30 cellular contexts compared by ENCODE assay signal in genomic region chr13:51837016-51837415, GRCh38. TPM values are rescaled to one million over a fixed set of nuclear protein-coding genes. Genes with fewer than 3 reads are reported as not detected.
A peak's percentile ranks its signal among the peaks of the same experiment; 100 is the strongest.
DNase-seq lines count a peak whose midpoint lies in the region; ATAC-seq and TF ChIP-seq lines count a peak whose summit lies in the region.
"Had no signal": no experiment of that assay in that cellular context is flagged by ENCODE, and none has a peak within 500 bp of the region (broad histone marks: within the 10 kb centered on the region; RNA-seq: fewer than 3 reads in every experiment).

No MANE protein-coding gene starts in this region.

- 97% methylated on average over 3 of the region's 3 CpGs for WGBS in mesenchymal stem cell
- WGBS in mammary epithelial cell (ENCODE audit: low coverage, missing lambda C conversion rate): 75% methylated on average over 3 of the region's 3 CpGs

- H2BK15ac ChIP-seq in mesenchymal stem cell (ENCODE audit: low read depth, poor library complexity, severe bottlenecking): no peak overlapping the region

- TF ChIP-seq CTCF in mammary epithelial cell (conservative IDR thresholded peaks at IDR 0.05 in 1 of 2, IDR thresholded peaks at IDR 0.05 in 1 of 2; ENCODE audit: extremely low read depth in 1 of 2, insufficient read depth in 1 of 2, low read depth in 1 of 2, low read length in 2 of 2): no peak

- dilution Hi-C loops in mammary epithelial cell (cut with HindIII; ENCODE audit: low sequenced_read_pairs): no loop called here

- no peak overlapping the region for H3K14ac ChIP-seq in mesenchymal stem cell (ENCODE audit: low read length in 2 of 2)

- H3K4me1 ChIP-seq in SJSA1 (replicated peaks) (peaks cover 57% of the 10 kb centered on the region), mesenchymal stem cell (ENCODE audit: control insufficient read depth, insufficient read depth, low read depth, low read length) (peaks cover 5% of the 10 kb centered on the region), mammary epithelial cell (ENCODE audit: insufficient read depth, low read length) (no peaks in the 10 kb centered on the region)
- H3K4me1 ChIP-seq: BE2C had no signal

- peak overlapping the region; percentile 52 for H3K27ac Mint-ChIP-seq in activated CD4-positive, alpha-beta T cell treated with anti-CD3 and anti-CD28 coated beads, Interleukin-2, amount 10 ng/mL, durations not matched to agents 7 days and 5 days
- peak overlapping the region; percentile 2 for H3K27ac Mint-ChIP-seq in stimulated activated effector memory CD8-positive, alpha-beta T cell treated with anti-CD3 and anti-CD28 coated beads, Interleukin-12 subunit alpha, Interleukin-12 subunit beta, amount 100 ng/mL, for 72 hours

- peaks cover 4% of the 10 kb centered on the region for H3K27me3 Mint-ChIP-seq in activated CD4-positive, alpha-beta T cell treated with anti-CD3 and anti-CD28 coated beads, Interleukin-2, amount 10 ng/mL, durations not matched to agents 7 days and 5 days

- H3K4me2 ChIP-seq in mesenchymal stem cell (ENCODE audit: low read length, poor library complexity, severe bottlenecking) (no peak overlapping the region), mammary epithelial cell (ENCODE audit: insufficient read depth, low read depth, low read length) (no peak overlapping the region)

- H3K27ac ChIP-seq in SJSA1 (peak overlapping the region; percentile 83), mesenchymal stem cell (ENCODE audit: low read length, poor library complexity, severe bottlenecking) (no peak overlapping the region), mammary epithelial cell (ENCODE audit: insufficient read depth, low read depth, low read length) (no peak overlapping the region)

- no peaks in the 10 kb centered on the region for H3K36me3 ChIP-seq in SJSA1
- H3K36me3 ChIP-seq in mesenchymal stem cell (ENCODE audit: control insufficient read depth in 1 of 2, insufficient read depth in 2 of 2, low read depth in 1 of 2, low read length in 2 of 2): no peaks in the 10 kb centered on the region
- no peaks in the 10 kb centered on the region for H3K36me3 ChIP-seq in mammary epithelial cell (ENCODE audit: insufficient read depth, low read length)
- H3K36me3 ChIP-seq: BE2C had no signal

- no TSS peak for BruUV-seq in mammary epithelial cell (replicated peaks; lab: Mats Ljungman, UMichigan)

- peaks cover 39% of the 10 kb centered on the region for H3K4me1 Mint-ChIP-seq in activated CD4-positive, alpha-beta T cell treated with anti-CD3 and anti-CD28 coated beads, Interleukin-2, amount 10 ng/mL, durations not matched to agents 7 days and 5 days
- H3K4me1 Mint-ChIP-seq in stimulated activated effector memory CD8-positive, alpha-beta T cell treated with anti-CD3 and anti-CD28 coated beads, Interleukin-12 subunit alpha, Interleukin-12 subunit beta, amount 100 ng/mL, for 72 hours: peaks cover 9% of the 10 kb centered on the region

- ATAC-seq in stimulated activated effector memory CD8-positive, alpha-beta T cell treated with anti-CD3 and anti-CD28 coated beads, Interleukin-12 subunit alpha, Interleukin-12 subunit beta, amount 100 ng/mL, for 72 hours: no peak
- ATAC-seq in HG02588 (IDR thresholded peaks at IDR 0.05; ENCODE audit: unreplicated experiment) (no peak), GM19452 (IDR thresholded peaks at IDR 0.05; ENCODE audit: unreplicated experiment) (no peak)
- ATAC-seq: GM12878 had no signal

- no peak overlapping the region for H3K4me3 Mint-ChIP-seq in activated CD4-positive, alpha-beta T cell treated with anti-CD3 and anti-CD28 coated beads, Interleukin-2, amount 10 ng/mL, durations not matched to agents 7 days and 5 days
- no peak overlapping the region for H3K4me3 Mint-ChIP-seq in stimulated activated effector memory CD8-positive, alpha-beta T cell treated with anti-CD3 and anti-CD28 coated beads, Interleukin-12 subunit alpha, Interleukin-12 subunit beta, amount 100 ng/mL, for 72 hours
- H3K4me3 Mint-ChIP-seq: CD14-positive monocyte; CD8-positive, alpha-beta memory T cell had no signal

- H4K8ac ChIP-seq in mesenchymal stem cell (ENCODE audit: low read length): peak overlapping the region; percentile 39

- H3K36me3 Mint-ChIP-seq in activated CD4-positive, alpha-beta T cell treated with anti-CD3 and anti-CD28 coated beads, Interleukin-2, amount 10 ng/mL, durations not matched to agents 7 days and 5 days (ENCODE audit: low read depth): no peaks in the 10 kb centered on the region
- no peaks in the 10 kb centered on the region for H3K36me3 Mint-ChIP-seq in stimulated activated effector memory CD8-positive, alpha-beta T cell treated with anti-CD3 and anti-CD28 coated beads, Interleukin-12 subunit alpha, Interleukin-12 subunit beta, amount 100 ng/mL, for 72 hours
- H3K36me3 Mint-ChIP-seq: CD14-positive monocyte had no signal

- H3K27me3 ChIP-seq in SJSA1 (replicated peaks): no peaks in the 10 kb centered on the region
- peaks cover 26 to 54% of the 10 kb centered on the region in 2 experiments for H3K27me3 ChIP-seq in mesenchymal stem cell (ENCODE audit: control insufficient read depth in 1 of 2, insufficient read depth in 1 of 2, low read length in 2 of 2)
- H3K27me3 ChIP-seq in mammary epithelial cell (ENCODE audit: insufficient read depth, low read length): no peaks in the 10 kb centered on the region
- H3K27me3 ChIP-seq: BE2C had no signal

- no peak overlapping the region for H2BK12ac ChIP-seq in mesenchymal stem cell (ENCODE audit: low read length in 2 of 2)

- H2AK5ac ChIP-seq in mesenchymal stem cell (ENCODE audit: low read length, severe bottlenecking): no peak overlapping the region

- H4K20me1 ChIP-seq in mammary epithelial cell (ENCODE audit: insufficient read depth, low read length): no peaks in the 10 kb centered on the region

- no peaks in the 10 kb centered on the region for H3K79me2 ChIP-seq in mammary epithelial cell (ENCODE audit: insufficient read depth, low read length)

- no peak overlapping the region for H3K4ac ChIP-seq in mesenchymal stem cell (ENCODE audit: low read depth in 1 of 2, low read length in 2 of 2)

- no peak overlapping the region for H2BK120ac ChIP-seq in mesenchymal stem cell (ENCODE audit: low read depth, low read length)

- no peak overlapping the region for H2AFZ ChIP-seq in mesenchymal stem cell (ENCODE audit: low read depth, low read length)
- H2AFZ ChIP-seq in mammary epithelial cell (ENCODE audit: low read depth, low read length): no peak overlapping the region

- no peak overlapping the region for H4K91ac ChIP-seq in mesenchymal stem cell (ENCODE audit: low read length)

- H3K9me3 Mint-ChIP-seq in activated CD4-positive, alpha-beta T cell treated with anti-CD3 and anti-CD28 coated beads, Interleukin-2, amount 10 ng/mL, durations not matched to agents 7 days and 5 days: no peaks in the 10 kb centered on the region
- no peaks in the 10 kb centered on the region for H3K9me3 Mint-ChIP-seq in stimulated activated effector memory CD8-positive, alpha-beta T cell treated with anti-CD3 and anti-CD28 coated beads, Interleukin-12 subunit alpha, Interleukin-12 subunit beta, amount 100 ng/mL, for 72 hours
- H3K9me3 Mint-ChIP-seq: CD14-positive monocyte; CD8-positive, alpha-beta memory T cell had no signal

- H3K9ac ChIP-seq in mesenchymal stem cell (ENCODE audit: low read length): no peak overlapping the region
- H3K9ac ChIP-seq in mammary epithelial cell (ENCODE audit: insufficient read depth, low read length): no peak overlapping the region

- H3K9me3 ChIP-seq in SJSA1 (replicated peaks) (no peaks in the 10 kb centered on the region), mesenchymal stem cell (ENCODE audit: control insufficient read depth, low read length) (no peaks in the 10 kb centered on the region), mammary epithelial cell (replicated peaks; ENCODE audit: insufficient read depth, low read length) (no peaks in the 10 kb centered on the region)
- H3K9me3 ChIP-seq: BE2C had no signal

- H3K4me3 ChIP-seq in SJSA1 (no peak overlapping the region), mesenchymal stem cell (ENCODE audit: insufficient read depth in 1 of 2, low read depth in 1 of 2, low read length in 2 of 2) (no peak overlapping the region), mammary epithelial cell (replicated peaks in 1 of 3; ENCODE audit: insufficient read depth in 1 of 3, low read depth in 2 of 3, low read length in 3 of 3) (no peak overlapping the region)
- H3K4me3 ChIP-seq: GM12878 had no signal

- no peak overlapping the region for H2BK5ac ChIP-seq in mesenchymal stem cell (ENCODE audit: low read depth, low read length, poor library complexity, severe bottlenecking)

- CTCF ChIA-PET in activated CD4-positive, alpha-beta T cell treated with anti-CD3 and anti-CD28 coated beads, Interleukin-2, amount 10 ng/mL, durations not matched to agents 7 days and 5 days (lab: Charles Lee): interaction anchor here (1.4 to 1.9 kb wide), 3 partner anchors 23 to 40 kb away, joined by 3 to 5 read pairs (median 5); no protein-coding TSS in a partner anchor
- CTCF ChIA-PET in mammary epithelial cell (lab: Charles Lee; ENCODE audit: low non-redundant PET): no interaction called here

- POLR2A ChIA-PET in activated CD4-positive, alpha-beta T cell treated with anti-CD3 and anti-CD28 coated beads, Interleukin-2, amount 10 ng/mL, durations not matched to agents 7 days and 5 days (lab: Charles Lee): no interaction called here

- in situ Hi-C loops in mammary epithelial cell (cut with MboI; ENCODE audit: low sequenced_read_pairs in 2 of 2): no loop called here

- no peak overlapping the region for H3K18ac ChIP-seq in mesenchymal stem cell (ENCODE audit: low read depth in 1 of 2, low read length in 2 of 2)

- DNase-seq in activated CD4-positive, alpha-beta T cell treated with anti-CD3 and anti-CD28 coated beads, Interleukin-2, amount 10 ng/mL, durations not matched to agents 7 days and 5 days: no peak
- no peak for DNase-seq in activated CD4-positive, alpha-beta T cell treated with anti-CD3 and anti-CD28 coated beads for 1 hour
- DNase-seq in SJSA1 (ENCODE audit: low read depth in 1 of 2, low spot score in 2 of 2) (no peak), mesenchymal stem cell (no peak), mammary epithelial cell (no peak)
- DNase-seq in stimulated activated effector memory CD8-positive, alpha-beta T cell treated with anti-CD3 and anti-CD28 coated beads, Interleukin-12 subunit alpha, Interleukin-12 subunit beta, amount 100 ng/mL, for 72 hours (ENCODE audit: low spot score in 2 of 2): no peak
- DNase-seq: 8988T; ACHN; BE2C; CD8-positive, alpha-beta memory T cell; DMS 273 treated with DMSO at 0.1 percent for 48 hours; DMS79; EL; GDM1; HCEC 1CT; NCI-H1048; NCI-H1417; NCI-H1694 treated with DMSO at 0.1 percent for 48 hours; NCI-H2081; NCI-H226; NCI-H510A; NCI-H69; Right ventricle myocardium superior; RPMI8226 had no signal

- intact Hi-C loops in mammary epithelial cell (cut with micrococcal nuclease): no loop called here

- no peaks in the 10 kb centered on the region for H3K79me1 ChIP-seq in mesenchymal stem cell (replicated peaks; ENCODE audit: low read length, poor library complexity, severe bottlenecking)

- no peak overlapping the region for H3K23ac ChIP-seq in mesenchymal stem cell (ENCODE audit: low read length in 2 of 2)

RNA-seq across cellular contexts. Expression of gene TMEM272, which starts 8.0 kb away (rescaled TPM):
- 1 to 10 TPM; 1.3 to 1.5 TPM for total RNA-seq in activated CD4-positive, alpha-beta T cell treated with anti-CD3 and anti-CD28 coated beads, Interleukin-2, amount 10 ng/mL, durations not matched to agents 7 days and 5 days
- total RNA-seq in SJSA1 (2014; rRNA removed; shearing (Covaris generic)): 0.68 TPM in 1 of 2 replicates, not detected in the other
- not detected for polyA plus RNA-seq in mesenchymal stem cell (2013, experiment 1 of 2)
- not detected for polyA plus RNA-seq in mesenchymal stem cell (2013, experiment 2 of 2)
- total RNA-seq in mammary epithelial cell: not detected
- not detected for polyA plus RNA-seq in mammary epithelial cell
- not detected for polyA minus RNA-seq in mammary epithelial cell
- total RNA-seq: GM12878, H1, HT-29 had no signal
- polyA plus RNA-seq: CD14-positive monocyte had no signal

RNA-seq across cellular contexts. Expression of gene CCDC70, which starts 24.8 kb away (rescaled TPM):
- total RNA-seq in activated CD4-positive, alpha-beta T cell treated with anti-CD3 and anti-CD28 coated beads, Interleukin-2, amount 10 ng/mL, durations not matched to agents 7 days and 5 days: not detected
- 0.34 and 0.58 TPM in 2 replicates for total RNA-seq in SJSA1 (2014; rRNA removed; shearing (Covaris generic))
- polyA plus RNA-seq in mesenchymal stem cell (2013, experiment 1 of 2): not detected
- polyA plus RNA-seq in mesenchymal stem cell (2013, experiment 2 of 2): not detected
- not detected for total RNA-seq in mammary epithelial cell
- not detected for polyA plus RNA-seq in mammary epithelial cell
- polyA minus RNA-seq in mammary epithelial cell: not detected
- total RNA-seq: CD8-positive, alpha-beta memory T cell; GM12878; H1; HT-29; Right ventricle myocardium superior had no signal
- polyA plus RNA-seq: CD14-positive monocyte; CD8-positive, alpha-beta memory T cell; GM12878; H1 had no signal

RNA-seq across cellular contexts. Expression of gene DHRS12, which starts 33.1 kb away (rescaled TPM):
- total RNA-seq in activated CD4-positive, alpha-beta T cell treated with anti-CD3 and anti-CD28 coated beads, Interleukin-2, amount 10 ng/mL, durations not matched to agents 7 days and 5 days: 1 to 10 TPM; 9.5 to 9.7 TPM
- 1.3 and 5.9 TPM in 2 replicates for total RNA-seq in SJSA1 (2014; rRNA removed; shearing (Covaris generic))
- 4.4 TPM for polyA plus RNA-seq in mesenchymal stem cell (2013, experiment 1 of 2)
- polyA plus RNA-seq in mesenchymal stem cell (2013, experiment 2 of 2): 4.4 TPM
- total RNA-seq in mammary epithelial cell: 1 to 10 TPM; 5.5 to 8.7 TPM
- 4.0 TPM for polyA plus RNA-seq in mammary epithelial cell
- polyA minus RNA-seq in mammary epithelial cell: not detected
